In genomic region chr3:179421500-179421899, GRCh38 we compare ENCODE assay signal across 9 cellular contexts. TPM values are rescaled to one million over a fixed set of nuclear protein-coding genes. Genes with fewer than 3 reads are reported as not detected.
DNase-seq lines count a peak whose midpoint lies in the region; ATAC-seq and TF ChIP-seq lines count a peak whose summit lies in the region.
"Had no signal": no experiment of that assay in that cellular context is flagged by ENCODE, and none has a peak within 500 bp of the region (broad histone marks: within the 10 kb centered on the region; RNA-seq: fewer than 3 reads in every experiment).

No MANE protein-coding gene starts in this region.

- no peaks in the 10 kb centered on the region for H3K9me3 Mint-ChIP-seq in glutamatergic neuron (ENCODE audit: unreplicated experiment)
- H3K9me3 Mint-ChIP-seq: IgD-negative memory B cell had no signal

- TF ChIP-seq CTCF in VCaP (conservative IDR thresholded peaks at IDR 0.05), result peak; percentile 79
- peak in 1 of 2 donors; percentile 70 for TF ChIP-seq CTCF in right atrium auricular region (IDR thresholded peaks at IDR 0.05)
- TF ChIP-seq CTCF in thoracic aorta (IDR thresholded peaks at IDR 0.05), result peak; percentile 54
- TF ChIP-seq CTCF in glutamatergic neuron (IDR thresholded peaks at IDR 0.05; ENCODE audit: partially characterized antibody, unreplicated experiment), result no peak

- H3K4me1 ChIP-seq in right atrium auricular region (no peaks in the 10 kb centered on the region), thoracic aorta (ENCODE audit: control insufficient read depth in 1 of 2, low read depth in 2 of 2) (peaks cover 11 to 18% of the 10 kb centered on the region in 2 donors)

- peaks cover 2% of the 10 kb centered on the region for H3K27me3 Mint-ChIP-seq in glutamatergic neuron (ENCODE audit: unreplicated experiment)
- H3K27me3 Mint-ChIP-seq: IgD-negative memory B cell had no signal

- H3K9me3 ChIP-seq in right atrium auricular region (no peaks in the 10 kb centered on the region), thoracic aorta (no peaks in the 10 kb centered on the region)

- ATAC-seq in thoracic aorta (ENCODE audit: insufficient number of reproducible peaks, low FRiP score, low read depth) (no peak), HG02623 (IDR thresholded peaks at IDR 0.05; ENCODE audit: unreplicated experiment) (no peak), HG02571 (IDR thresholded peaks at IDR 0.05; ENCODE audit: unreplicated experiment) (no peak)

- H3K27ac Mint-ChIP-seq in glutamatergic neuron (ENCODE audit: unreplicated experiment), result no peak overlapping the region
- H3K27ac Mint-ChIP-seq: IgD-negative memory B cell had no signal

- no peak overlapping the region for H3K4me3 ChIP-seq in right atrium auricular region
- no peak overlapping the region for H3K4me3 ChIP-seq in thoracic aorta

- no peak overlapping the region for H3K4me3 Mint-ChIP-seq in glutamatergic neuron (ENCODE audit: unreplicated experiment)
- H3K4me3 Mint-ChIP-seq: IgD-negative memory B cell had no signal

- H3K36me3 ChIP-seq in right atrium auricular region, result peaks cover 58% of the 10 kb centered on the region
- H3K36me3 ChIP-seq in thoracic aorta, result peaks cover 36% of the 10 kb centered on the region

- H3K27ac ChIP-seq in VCaP, result no peak overlapping the region
- peak overlapping the region; percentile 2 to 58 for H3K27ac ChIP-seq in right atrium auricular region
- H3K27ac ChIP-seq in thoracic aorta, result peak overlapping the region in 1 of 2 donors; percentile 23

- DNase-seq in NCI-H2029 treated with DMSO at 0.1 percent for 48 hours (lab: John Stamatoyannopoulos, UW), result peak; percentile 3
- DNase-seq in NCI-H2029 (lab: John Stamatoyannopoulos, UW), result no peak
- DNase-seq in right atrium auricular region (ENCODE audit: low spot score), result no peak
- no peak for DNase-seq in thoracic aorta (ENCODE audit: low spot score)
- no peak for DNase-seq in glutamatergic neuron

- H3K27me3 ChIP-seq in right atrium auricular region (no peaks in the 10 kb centered on the region), thoracic aorta (replicated peaks; ENCODE audit: insufficient read depth) (no peaks in the 10 kb centered on the region)

- H3K4me1 Mint-ChIP-seq in glutamatergic neuron (ENCODE audit: low read depth, unreplicated experiment), result no peaks in the 10 kb centered on the region
- H3K4me1 Mint-ChIP-seq: IgD-negative memory B cell had no signal

- H3K36me3 Mint-ChIP-seq in glutamatergic neuron (ENCODE audit: unreplicated experiment), result peaks cover 5% of the 10 kb centered on the region

RNA-seq across cellular contexts. Expression of gene GNB4, which starts 29.8 kb away (rescaled TPM):
- total RNA-seq in right atrium auricular region (10 to 100 TPM; 11.7 to 36.0 TPM), thoracic aorta (10 to 100 TPM; 66.2 to 66.7 TPM), glutamatergic neuron (ENCODE audit: unreplicated experiment) (19.1 TPM)
